In the genomic region with DNA sequence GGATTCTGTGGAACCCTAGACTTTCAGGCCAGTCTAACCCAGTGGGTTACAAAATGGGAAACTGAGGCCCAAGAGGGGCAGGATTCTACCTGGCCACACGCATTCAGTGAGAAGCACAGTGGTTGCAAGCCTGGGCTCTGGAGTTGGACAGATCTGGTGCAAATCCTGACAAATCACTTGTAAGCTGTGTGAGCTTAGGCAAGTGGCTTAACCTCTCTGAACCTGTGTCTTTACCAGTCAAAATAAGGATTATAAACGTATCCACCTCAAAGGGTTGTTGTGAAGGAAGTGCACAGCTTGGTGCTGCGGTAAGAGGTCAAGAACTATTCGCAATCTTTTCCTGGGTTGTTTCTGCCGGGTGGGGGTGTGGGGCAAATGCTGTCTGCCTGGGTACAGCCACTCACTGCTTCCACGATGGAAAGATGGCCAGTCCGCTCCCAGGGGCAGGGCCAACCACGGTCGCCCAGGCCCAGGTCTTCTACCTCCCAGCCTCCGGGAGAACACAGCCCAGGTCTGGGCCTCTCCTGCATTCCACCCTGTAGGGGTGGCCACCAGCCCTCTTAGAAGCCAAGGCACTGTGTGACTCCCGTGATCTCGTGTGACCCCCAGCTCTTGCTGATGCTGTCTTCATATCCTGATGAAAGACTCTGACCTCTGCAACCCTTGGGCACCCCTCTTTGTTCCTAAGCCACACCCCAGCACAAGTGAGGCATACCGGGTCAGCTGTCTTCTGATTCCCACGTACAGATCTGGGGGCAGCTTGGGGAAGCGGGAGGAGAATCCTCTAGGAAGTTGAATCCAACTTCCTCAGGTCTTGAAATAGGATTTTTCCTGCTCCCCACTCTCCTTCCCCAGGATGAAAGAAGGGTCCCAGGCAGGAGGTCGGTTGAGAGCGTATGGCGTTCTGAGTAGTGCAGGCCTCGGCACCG, we compare ENCODE assay signal across 10 cellular contexts. TPM values are rescaled to one million over a fixed set of nuclear protein-coding genes. Genes with fewer than 3 reads are reported as not detected.
DNase-seq lines count a peak whose midpoint lies in the region; ATAC-seq and TF ChIP-seq lines count a peak whose summit lies in the region.
"Had no signal": no experiment of that assay in that cellular context is flagged by ENCODE, and none has a peak within 500 bp of the region (broad histone marks: within the 10 kb centered on the region; RNA-seq: fewer than 3 reads in every experiment).

No MANE protein-coding gene starts in this region.

- no peak overlapping the region for H2AFZ ChIP-seq in PC-3 (ENCODE audit: low read length)

- H3K36me3 Mint-ChIP-seq in activated naive CD8-positive, alpha-beta T cell = no peaks in the 10 kb centered on the region
- H3K36me3 Mint-ChIP-seq in activated naive CD8-positive, alpha-beta T cell treated with anti-CD3 and anti-CD28 coated beads, Interleukin-2, amount 50 U/mL, for 24 hours (ENCODE audit: low read depth) = no peaks in the 10 kb centered on the region

- TF ChIP-seq CTCF in PC-3 (conservative IDR thresholded peaks at IDR 0.05; ENCODE audit: low read depth, low read length) (no peak), stomach (IDR thresholded peaks at IDR 0.05) (no peak)

- no peaks in the 10 kb centered on the region for H3K9me2 ChIP-seq in PC-3 (replicated peaks; ENCODE audit: low read length)

- peak overlapping the region; percentile 47 for H3K4me3 Mint-ChIP-seq in activated naive CD8-positive, alpha-beta T cell
- H3K4me3 Mint-ChIP-seq in activated naive CD8-positive, alpha-beta T cell treated with anti-CD3 and anti-CD28 coated beads, Interleukin-2, amount 50 U/mL, for 24 hours = no peak overlapping the region
- H3K4me3 Mint-ChIP-seq: T-helper 17 cell had no signal

- H4K20me1 ChIP-seq in PC-3 (ENCODE audit: low read length) = no peaks in the 10 kb centered on the region

- H3K4me3 ChIP-seq in PC-3 (ENCODE audit: low read length) (no peak overlapping the region), stomach (peak overlapping the region in 2 of 4 donors; percentile 41 to 47)

- H3F3A ChIP-seq in PC-3 (ENCODE audit: low read length, unreplicated experiment) = no peaks in the 10 kb centered on the region

- H3K27ac Mint-ChIP-seq in activated naive CD8-positive, alpha-beta T cell = no peak overlapping the region
- H3K27ac Mint-ChIP-seq in activated naive CD8-positive, alpha-beta T cell treated with anti-CD3 and anti-CD28 coated beads, Interleukin-2, amount 50 U/mL, for 24 hours = no peak overlapping the region
- H3K27ac Mint-ChIP-seq: T-helper 17 cell had no signal

- CTCF ChIA-PET in PC-3 (lab: Charles Lee) = no interaction called here

- no peaks in the 10 kb centered on the region for H3K9me3 ChIP-seq in PC-3 (ENCODE audit: low read length)
- H3K9me3 ChIP-seq in stomach = no peaks in the 10 kb centered on the region

- POLR2A ChIA-PET in PC-3 (lab: Charles Lee; ENCODE audit: unreplicated experiment) = no interaction called here

- peaks cover 22% of the 10 kb centered on the region for H3K27me3 ChIP-seq in PC-3 (ENCODE audit: low read length)
- peaks cover 0 to 50% (median 36%) of the 10 kb centered on the region in 3 donors for H3K27me3 ChIP-seq in stomach

- H3K27me3 Mint-ChIP-seq in activated naive CD8-positive, alpha-beta T cell = peaks cover 28% of the 10 kb centered on the region
- H3K27me3 Mint-ChIP-seq in activated naive CD8-positive, alpha-beta T cell treated with anti-CD3 and anti-CD28 coated beads, Interleukin-2, amount 50 U/mL, for 24 hours = peaks cover 44% of the 10 kb centered on the region

- H3K4me1 ChIP-seq in PC-3 (ENCODE audit: insufficient read depth, low read length) (no peaks in the 10 kb centered on the region), stomach (peaks cover 14 to 28% (median 21%) of the 10 kb centered on the region in 4 donors)

- H3K27ac ChIP-seq in PC-3 (ENCODE audit: low read length) (no peak overlapping the region), stomach (peak overlapping the region in 1 of 5 donors; percentile 48)

- H3K9me3 Mint-ChIP-seq in activated naive CD8-positive, alpha-beta T cell (ENCODE audit: low read depth) = no peaks in the 10 kb centered on the region
- H3K9me3 Mint-ChIP-seq in activated naive CD8-positive, alpha-beta T cell treated with anti-CD3 and anti-CD28 coated beads, Interleukin-2, amount 50 U/mL, for 24 hours = no peaks in the 10 kb centered on the region

- intact Hi-C loops in PC-3 (cut with micrococcal nuclease) = loop anchor here (2.0 kb wide), 1 partner anchor 132 kb away; no protein-coding TSS in a partner anchor
- intact Hi-C loops in stomach (cut with DNase I; ENCODE audit: low total_unique reads) = loop anchor here (2.0 kb wide), 1 partner anchor 90 kb away; no protein-coding TSS in a partner anchor

- no peak for TF ChIP-seq EP300 in stomach (IDR thresholded peaks at IDR 0.05)

- TF ChIP-seq POLR2A in stomach (IDR thresholded peaks at IDR 0.05) = no peak

- no peak overlapping the region for H3K9ac ChIP-seq in PC-3 (ENCODE audit: low read length)

- no TSS peak for BruUV-seq in PC-3 (replicated peaks; lab: Mats Ljungman, UMichigan)

- ATAC-seq in activated naive CD8-positive, alpha-beta T cell treated with anti-CD3 and anti-CD28 coated beads, Interleukin-2, amount 50 U/mL, for 24 hours = no peak
- no peak for ATAC-seq in PC-3

- DNase-seq in activated naive CD8-positive, alpha-beta T cell treated with anti-CD3 and anti-CD28 coated beads, Interleukin-2, amount 50 U/mL, for 24 hours = no peak
- DNase-seq in PC-3 = no peak
- DNase-seq in iPS-NIHi11 (ENCODE audit: low spot score) = peak; percentile 48
- DNase-seq in stomach = peak; percentile 20
- no peak for DNase-seq in SIG-M5 (lab: John Stamatoyannopoulos, UW)
- no peak for DNase-seq in NCI-H524 treated with DMSO at 0.1 percent for 48 hours (lab: John Stamatoyannopoulos, UW)
- no peak for DNase-seq in AG08395 (ENCODE audit: low spot score)

- peaks cover 22% of the 10 kb centered on the region for H3K4me1 Mint-ChIP-seq in activated naive CD8-positive, alpha-beta T cell (ENCODE audit: low read depth)
- peaks cover 8% of the 10 kb centered on the region for H3K4me1 Mint-ChIP-seq in activated naive CD8-positive, alpha-beta T cell treated with anti-CD3 and anti-CD28 coated beads, Interleukin-2, amount 50 U/mL, for 24 hours

- no peaks in the 10 kb centered on the region for H3K79me2 ChIP-seq in PC-3 (ENCODE audit: low read length)

- peak overlapping the region; percentile 59; the same call in 1 of the 2 replicates for H3K4me2 ChIP-seq in PC-3 (ENCODE audit: low read length)

- 38 to 51% (median 48%) methylated on average over 9 to 20 of the region's 20 CpGs for WGBS in stomach, 5 donors

- H3K36me3 ChIP-seq in PC-3 (ENCODE audit: low read depth, low read length) (no peaks in the 10 kb centered on the region), stomach (no peaks in the 10 kb centered on the region)

RNA-seq across cellular contexts. Expression of a gene that starts 1.5 kb away (rescaled TPM):
- not detected in 2 replicates for total RNA-seq in PC-3 (2014; rRNA removed)
- 1 to 10 TPM in 2 of 5 donors, under 1 TPM in 1, not detected in 2; 0.45 to 4.6 (median 2.6) TPM for total RNA-seq in stomach
- 1 to 10 TPM in 1 of 3 donors, under 1 TPM in 1, not detected in 1; 0.31 to 1.0 TPM for polyA plus RNA-seq in stomach
- total RNA-seq: fibroblast of lung, T-helper 17 cell had no signal
- polyA plus RNA-seq: fibroblast of lung had no signal

RNA-seq across cellular contexts. Expression of a gene that starts 21.7 kb away (rescaled TPM):
- not detected in 2 replicates for total RNA-seq in PC-3 (2014; rRNA removed)
- total RNA-seq in stomach = not detected
- under 1 TPM in 1 of 3 donors, not detected in 2; 0.78 TPM for polyA plus RNA-seq in stomach
- total RNA-seq: fibroblast of lung, T-helper 17 cell had no signal
- polyA plus RNA-seq: fibroblast of lung had no signal

RNA-seq across cellular contexts. Expression of a gene that starts 54.0 kb away (rescaled TPM):
- total RNA-seq in PC-3 (2014; rRNA removed) (8.4 and 11.0 TPM in 2 replicates), stomach (1 to 10 TPM in 2 of 5 donors, not detected in 3; 1.2 to 1.8 TPM)
- polyA plus RNA-seq in stomach = 1 to 10 TPM in 2 of 3 donors, not detected in 1; 1.1 to 1.5 TPM

Comparison
In these comparisons a context has a peak if more than half of its experiments do, and no peak if none do; other contexts are left out.
1. DNase-seq: peak in iPS-NIHi11 (single experiment) and stomach (single experiment); none in activated naive CD8-positive, alpha-beta T cell treated with anti-CD3 and anti-CD28 coated beads, Interleukin-2, amount 50 U/mL, for 24 hours (single experiment), PC-3 (single experiment), SIG-M5 (single experiment), NCI-H524 treated with DMSO at 0.1 percent for 48 hours (single experiment) and AG08395 (single experiment).